In the genomic region with DNA sequence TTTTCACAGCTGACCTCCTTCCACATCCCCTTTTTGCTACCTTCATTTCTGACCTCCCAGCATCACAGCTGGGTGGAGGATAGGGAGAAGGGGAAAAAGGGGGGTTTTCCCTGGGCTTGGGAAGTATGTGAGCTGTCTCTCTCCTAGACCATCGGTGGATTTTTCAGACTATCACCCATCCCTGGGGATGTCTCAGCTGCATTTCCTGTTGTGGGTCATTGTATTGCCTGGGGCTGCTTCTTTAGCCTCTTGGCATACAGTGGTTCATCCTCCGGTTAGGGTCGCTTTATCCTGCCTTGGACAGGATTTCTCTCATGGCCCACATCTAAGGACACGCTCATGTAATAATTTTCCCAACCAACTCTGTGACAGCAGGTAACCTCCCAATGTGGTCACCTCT, we compare ENCODE assay signal across 14 cellular contexts.
DNase-seq lines count a peak whose midpoint lies in the region; ATAC-seq and TF ChIP-seq lines count a peak whose summit lies in the region.
"Had no signal": no experiment of that assay in that cellular context is flagged by ENCODE, and none has a peak within 500 bp of the region (broad histone marks: within the 10 kb centered on the region; RNA-seq: fewer than 3 reads in every experiment).

No MANE protein-coding gene starts in this region.

- H2AFZ ChIP-seq in neural cell (ENCODE audit: low read depth, low read length) = no peak overlapping the region

- no peak for TF ChIP-seq EP300 in neural cell (conservative IDR thresholded peaks at IDR 0.05; ENCODE audit: poor library complexity, severe bottlenecking)

- no peak overlapping the region for H3K4me2 ChIP-seq in neural cell (ENCODE audit: low read length)

- TF ChIP-seq CTCF in epithelial cell of esophagus (IDR thresholded peaks at IDR 0.05; ENCODE audit: insufficient read depth, low read depth, low read length, missing control alignments) (no peak), neural cell (IDR thresholded peaks at IDR 0.05; ENCODE audit: poor library complexity, severe bottlenecking) (no peak)

- no peaks in the 10 kb centered on the region for H3K27me3 Mint-ChIP-seq in CD8-positive, alpha-beta memory T cell

- no peaks in the 10 kb centered on the region for H4K20me1 ChIP-seq in neural cell (ENCODE audit: insufficient read depth)

- H3K4me1 ChIP-seq in CD8-positive, alpha-beta memory T cell (ENCODE audit: insufficient read depth, low read length) = peaks cover 6% of the 10 kb centered on the region
- H3K4me1 ChIP-seq: HAP-1 had no signal

- no peaks in the 10 kb centered on the region for H3K36me3 ChIP-seq in neural cell (ENCODE audit: insufficient read depth, low read length)
- H3K36me3 ChIP-seq in CD8-positive, alpha-beta memory T cell (ENCODE audit: insufficient read depth, low read length) = no peaks in the 10 kb centered on the region
- H3K36me3 ChIP-seq: HAP-1 had no signal

- no peak for TF ChIP-seq RAD21 in neural cell (conservative IDR thresholded peaks at IDR 0.05)

- H3K9me3 ChIP-seq in neural cell (ENCODE audit: low read length) = no peaks in the 10 kb centered on the region
- H3K9me3 ChIP-seq in CD8-positive, alpha-beta memory T cell (ENCODE audit: low read length) = no peaks in the 10 kb centered on the region
- H3K9me3 ChIP-seq: HAP-1 had no signal

- DNase-seq in EL (peak; percentile 17), HT1080 (ENCODE audit: low read depth) (peak; percentile 6), epithelial cell of esophagus (ENCODE audit: low read depth) (peak; percentile 2), NCI-H1436 treated with DMSO at 0.1 percent for 48 hours (lab: John Stamatoyannopoulos, UW) (no peak)
- DNase-seq in CD8-positive, alpha-beta memory T cell = no peak
- DNase-seq: DMS53, GOT3 had no signal

- peaks cover 7 to 15% (median 10%) of the 10 kb centered on the region in 5 donors for H3K9me3 Mint-ChIP-seq in CD8-positive, alpha-beta memory T cell

- no peaks in the 10 kb centered on the region for H3F3A ChIP-seq in neural cell (ENCODE audit: insufficient read depth, low read length, poor library complexity, severe bottlenecking)

- no peak for ATAC-seq in GM21786 (IDR thresholded peaks at IDR 0.05; ENCODE audit: unreplicated experiment)
- ATAC-seq: K562 had no signal

- H3K9ac ChIP-seq in neural cell (ENCODE audit: low read length) = no peak overlapping the region

- H3K4me3 ChIP-seq in epithelial cell of esophagus (ENCODE audit: low read length) = no peak overlapping the region
- H3K4me3 ChIP-seq in neural cell (ENCODE audit: low read length) = no peak overlapping the region
- no peak overlapping the region for H3K4me3 ChIP-seq in CD8-positive, alpha-beta memory T cell (ENCODE audit: low read length)
- H3K4me3 ChIP-seq: HAP-1, K562 had no signal

- H3K4me1 Mint-ChIP-seq in CD8-positive, alpha-beta memory T cell = peaks cover 2 to 15% (median 14%) of the 10 kb centered on the region in 3 donors
- H3K4me1 Mint-ChIP-seq: CD14-positive monocyte had no signal

- CTCF ChIA-PET in CD8-positive, alpha-beta memory T cell (lab: Charles Lee) = interaction anchor here (1.1 kb wide), 1 partner anchor 14 kb away, joined by 3 read pairs; no protein-coding TSS in a partner anchor

- H3K9me2 ChIP-seq in neural cell (ENCODE audit: insufficient read depth, low read length) = no peaks in the 10 kb centered on the region

- H3K79me2 ChIP-seq in neural cell (replicated peaks; ENCODE audit: insufficient read depth, low read length) = no peaks in the 10 kb centered on the region

- H3K27ac Mint-ChIP-seq in CD8-positive, alpha-beta memory T cell = no peak overlapping the region
- H3K27ac Mint-ChIP-seq: B cell, CD14-positive monocyte had no signal

- peaks cover 3 to 36% (median 7%) of the 10 kb centered on the region in 3 donors for H3K36me3 Mint-ChIP-seq in CD8-positive, alpha-beta memory T cell
- H3K36me3 Mint-ChIP-seq: CD14-positive monocyte had no signal

- H3K27me3 ChIP-seq in neural cell (ENCODE audit: insufficient read depth, low read depth, low read length) = no peaks in the 10 kb centered on the region
- no peaks in the 10 kb centered on the region for H3K27me3 ChIP-seq in CD8-positive, alpha-beta memory T cell (ENCODE audit: insufficient read depth, low read length, poor library complexity, severe bottlenecking)

- H3K4me3 Mint-ChIP-seq in CD8-positive, alpha-beta memory T cell = no peak overlapping the region
- H3K4me3 Mint-ChIP-seq: B cell, CD14-positive monocyte had no signal

- POLR2A ChIA-PET in CD8-positive, alpha-beta memory T cell (lab: Charles Lee) = interaction anchor here (0.8 kb wide), 1 partner anchor 15 kb away, joined by 3 read pairs; no protein-coding TSS in a partner anchor

- peak overlapping the region; percentile 59 for H3K27ac ChIP-seq in neural cell (ENCODE audit: low read length)
- H3K27ac ChIP-seq in CD8-positive, alpha-beta memory T cell (ENCODE audit: low read depth, low read length) = no peak overlapping the region
- H3K27ac ChIP-seq: HL-60 had no signal

TF ChIP-seq in neural cell, 6 proteins besides CTCF, POLR2A, EP300 and RAD21:
- no peak for TF ChIP-seq MXI1 (conservative IDR thresholded peaks at IDR 0.05; ENCODE audit: poor library complexity, severe bottlenecking)
- TF ChIP-seq, protein P1, sequence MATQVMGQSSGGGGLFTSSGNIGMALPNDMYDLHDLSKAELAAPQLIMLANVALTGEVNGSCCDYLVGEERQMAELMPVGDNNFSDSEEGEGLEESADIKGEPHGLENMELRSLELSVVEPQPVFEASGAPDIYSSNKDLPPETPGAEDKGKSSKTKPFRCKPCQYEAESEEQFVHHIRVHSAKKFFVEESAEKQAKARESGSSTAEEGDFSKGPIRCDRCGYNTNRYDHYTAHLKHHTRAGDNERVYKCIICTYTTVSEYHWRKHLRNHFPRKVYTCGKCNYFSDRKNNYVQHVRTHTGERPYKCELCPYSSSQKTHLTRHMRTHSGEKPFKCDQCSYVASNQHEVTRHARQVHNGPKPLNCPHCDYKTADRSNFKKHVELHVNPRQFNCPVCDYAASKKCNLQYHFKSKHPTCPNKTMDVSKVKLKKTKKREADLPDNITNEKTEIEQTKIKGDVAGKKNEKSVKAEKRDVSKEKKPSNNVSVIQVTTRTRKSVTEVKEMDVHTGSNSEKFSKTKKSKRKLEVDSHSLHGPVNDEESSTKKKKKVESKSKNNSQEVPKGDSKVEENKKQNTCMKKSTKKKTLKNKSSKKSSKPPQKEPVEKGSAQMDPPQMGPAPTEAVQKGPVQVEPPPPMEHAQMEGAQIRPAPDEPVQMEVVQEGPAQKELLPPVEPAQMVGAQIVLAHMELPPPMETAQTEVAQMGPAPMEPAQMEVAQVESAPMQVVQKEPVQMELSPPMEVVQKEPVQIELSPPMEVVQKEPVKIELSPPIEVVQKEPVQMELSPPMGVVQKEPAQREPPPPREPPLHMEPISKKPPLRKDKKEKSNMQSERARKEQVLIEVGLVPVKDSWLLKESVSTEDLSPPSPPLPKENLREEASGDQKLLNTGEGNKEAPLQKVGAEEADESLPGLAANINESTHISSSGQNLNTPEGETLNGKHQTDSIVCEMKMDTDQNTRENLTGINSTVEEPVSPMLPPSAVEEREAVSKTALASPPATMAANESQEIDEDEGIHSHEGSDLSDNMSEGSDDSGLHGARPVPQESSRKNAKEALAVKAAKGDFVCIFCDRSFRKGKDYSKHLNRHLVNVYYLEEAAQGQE (IDR thresholded peaks at IDR 0.05; ENCODE audit: borderline replicate concordance) = no peak
- TF ChIP-seq SMC3 (conservative IDR thresholded peaks at IDR 0.05; ENCODE audit: poor library complexity) = no peak
- TF ChIP-seq TAF1 (IDR thresholded peaks at IDR 0.05; ENCODE audit: low read depth) = no peak
- TF ChIP-seq EZH2 (IDR thresholded peaks at IDR 0.05; ENCODE audit: borderline replicate concordance, insufficient read depth, low read length, poor library complexity, severe bottlenecking) = no peak
- no peak for TF ChIP-seq POLR2AphosphoS5 (IDR thresholded peaks at IDR 0.05)

Comparison
In these comparisons a context has a peak if more than half of its experiments do, and no peak if none do; other contexts are left out.
1. DNase-seq: peak in EL (single experiment), HT1080 (single experiment) and epithelial cell of esophagus (single experiment); none in CD8-positive, alpha-beta memory T cell (0 of 5) and NCI-H1436 treated with DMSO at 0.1 percent for 48 hours (single experiment).